ENCODE assay signal across 8 cellular contexts in the genomic region with DNA sequence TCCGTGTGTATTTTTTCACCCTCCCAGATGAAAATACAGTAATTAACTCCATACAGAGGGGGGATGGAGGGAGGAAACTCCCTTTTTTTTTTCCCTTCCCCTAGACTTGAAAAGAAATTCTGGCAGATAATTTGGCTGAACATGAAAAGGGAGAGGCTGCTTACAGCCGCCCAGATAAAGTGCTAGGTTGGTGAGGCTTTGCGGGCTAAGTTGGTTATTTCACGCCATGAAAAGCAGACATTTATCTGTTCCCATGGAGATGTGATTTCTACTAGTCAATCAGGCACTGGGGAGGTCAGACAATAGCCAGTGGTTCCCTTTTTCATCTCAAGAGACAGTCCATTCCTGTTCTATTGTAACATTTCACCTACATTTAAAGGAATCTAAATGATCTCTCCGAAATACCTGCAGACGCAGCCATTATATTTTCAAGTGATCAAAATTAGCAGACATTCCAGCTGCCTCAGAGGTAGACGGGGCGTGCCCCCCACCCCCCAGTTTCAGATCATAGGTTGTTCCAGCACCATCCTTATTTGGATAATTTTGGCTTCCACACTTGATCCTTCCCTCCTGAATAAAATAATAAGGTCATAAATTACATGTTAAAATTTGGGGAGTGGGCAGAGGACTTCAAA.
DNase-seq lines count a peak whose midpoint lies in the region; ATAC-seq and TF ChIP-seq lines count a peak whose summit lies in the region.

No MANE protein-coding gene starts in this region.

- H3K4me1 ChIP-seq in heart left ventricle (peaks cover 3 to 64% (median 40%) of the 10 kb centered on the region in 12 donors), liver (ENCODE audit: control insufficient read depth in 4 of 4, insufficient read depth in 4 of 4, low read length in 3 of 4) (peaks cover 2 to 35% (median 29%) of the 10 kb centered on the region in 4 donors)

- POLR2A ChIA-PET in activated B cell treated with CpG ODN at 0.5 μM for 24 hours (lab: Charles Lee): interaction anchor here (0.5 to 2.4 kb wide), 17 partner anchors 8 to 181 kb away, joined by 3 to 13 read pairs (median 6); partner anchors contain the start of gene ZNF217

- peak overlapping the region; percentile 72 to 97 for H3K9ac ChIP-seq in liver (ENCODE audit: low read depth in 1 of 2, low read length in 2 of 2)

- no peak for TF ChIP-seq POLR2A in heart left ventricle (IDR thresholded peaks at IDR 0.05)

- peak overlapping the region in 9 of 12 donors; percentile 12 to 82 (median 68) for H3K27ac ChIP-seq in heart left ventricle
- H3K27ac ChIP-seq in liver (ENCODE audit: low read depth in 1 of 2, low read length in 2 of 2): peak overlapping the region; percentile 88 to 96

- peaks cover 75% of the 10 kb centered on the region for H3K4me1 Mint-ChIP-seq in activated B cell treated with CpG ODN at 0.5 μM for 24 hours

- H3K9me3 ChIP-seq in heart left ventricle (no peaks in the 10 kb centered on the region), liver (ENCODE audit: control insufficient read depth in 4 of 4, low read length in 3 of 4) (no peaks in the 10 kb centered on the region)

- DNase-seq in heart left ventricle (no peak), cardiac septum (ENCODE audit: low spot score) (no peak), activated B cell treated with CpG ODN at 0.5 μM for 24 hours (no peak), GOT3 (lab: John Stamatoyannopoulos, UW) (no peak), ureter (ENCODE audit: low spot score) (no peak), NCI-H128 (lab: John Stamatoyannopoulos, UW; ENCODE audit: unreplicated experiment) (no peak)
- DNase-seq in stimulated activated CD4-positive, alpha-beta T cell treated with anti-CD3 and anti-CD28 coated beads, Interleukin-1b, Interleukin-23, amount 100 ng/mL, for 48 hours: no peak

- H3K27me3 Mint-ChIP-seq in activated B cell treated with CpG ODN at 0.5 μM for 24 hours: no peaks in the 10 kb centered on the region

- no peaks in the 10 kb centered on the region for H3K9me3 Mint-ChIP-seq in activated B cell treated with CpG ODN at 0.5 μM for 24 hours

- TF ChIP-seq CTCF in heart left ventricle (IDR thresholded peaks at IDR 0.05) (no peak), activated B cell treated with CpG ODN at 0.5 μM for 24 hours (IDR thresholded peaks at IDR 0.05) (no peak), liver (IDR thresholded peaks at IDR 0.05; ENCODE audit: low read depth, low read length, missing input control) (no peak)

- peak overlapping the region; percentile 74 for H3K4me3 Mint-ChIP-seq in activated B cell treated with CpG ODN at 0.5 μM for 24 hours

- H3K4me3 ChIP-seq in heart left ventricle (peak overlapping the region in 6 of 12 donors; percentile 2 to 29 (median 21)), liver (ENCODE audit: low read depth in 1 of 3, low read length in 3 of 3) (peak overlapping the region in 2 of 3 donors; percentile 18 to 36)

- no peaks in the 10 kb centered on the region for H3K36me3 Mint-ChIP-seq in activated B cell treated with CpG ODN at 0.5 μM for 24 hours (ENCODE audit: low read depth)

- H3K36me3 ChIP-seq in heart left ventricle (no peaks in the 10 kb centered on the region), liver (ENCODE audit: control insufficient read depth in 4 of 4, insufficient read depth in 3 of 4, low read depth in 1 of 4, low read length in 3 of 4) (no peaks in the 10 kb centered on the region)

- CTCF ChIA-PET in activated B cell treated with CpG ODN at 0.5 μM for 24 hours (lab: Charles Lee): interaction anchor here (1.0 to 1.9 kb wide), 7 partner anchors 11 to 202 kb away, joined by 3 to 11 read pairs (median 4); partner anchors contain the start of gene ZNF217

- TF ChIP-seq RAD21 in liver (IDR thresholded peaks at IDR 0.05): no peak

- H3K27me3 ChIP-seq in heart left ventricle (no peaks in the 10 kb centered on the region), liver (ENCODE audit: control insufficient read depth in 4 of 4, insufficient read depth in 4 of 4, low read length in 3 of 4) (no peaks in the 10 kb centered on the region)

- WGBS in heart left ventricle, 4 donors: 28 to 39% (median 35%) methylated on average over 8 of the region's 8 CpGs
- WGBS in liver: 21% methylated on average over 8 of the region's 8 CpGs

- intact Hi-C loops in heart left ventricle (cut with DNase I) (loop anchor here in 7 of 10 donors (5.0 to 10.0 kb wide), 8 partner anchors 113 to 207 kb away; partner anchors contain the start of gene ZNF217 (in 4 of the 7)), cardiac septum (cut with DNase I) (loop anchor here (5.0 kb wide), 1 partner anchor 155 kb away; no protein-coding TSS in a partner anchor), activated B cell treated with CpG ODN at 0.5 μM for 24 hours (cut with micrococcal nuclease) (loop anchor here (2.0 to 5.0 kb wide), 5 partner anchors 13 to 180 kb away; no protein-coding TSS in a partner anchor)

- ATAC-seq in heart left ventricle (peak in 1 of 4 donors; percentile 14), activated B cell treated with CpG ODN at 0.5 μM for 24 hours (ENCODE audit: low read depth) (no peak)

- H3K27ac Mint-ChIP-seq in activated B cell treated with CpG ODN at 0.5 μM for 24 hours: peak overlapping the region; percentile 97

TF ChIP-seq in liver, 16 proteins besides CTCF, POLR2A, EP300 and RAD21:
- TF ChIP-seq SP1 (IDR thresholded peaks at IDR 0.05): no peak
- TF ChIP-seq, protein P1, sequence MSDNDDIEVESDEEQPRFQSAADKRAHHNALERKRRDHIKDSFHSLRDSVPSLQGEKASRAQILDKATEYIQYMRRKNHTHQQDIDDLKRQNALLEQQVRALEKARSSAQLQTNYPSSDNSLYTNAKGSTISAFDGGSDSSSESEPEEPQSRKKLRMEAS (IDR thresholded peaks at IDR 0.05): no peak
- TF ChIP-seq YY1 (IDR thresholded peaks at IDR 0.05): no peak
- TF ChIP-seq HNF4A (conservative IDR thresholded peaks at IDR 0.05): no peak
- TF ChIP-seq NR2F2 (IDR thresholded peaks at IDR 0.05): no peak
- TF ChIP-seq HNF4G (IDR thresholded peaks at IDR 0.05): no peak
- TF ChIP-seq FOXA2 (IDR thresholded peaks at IDR 0.05): no peak
- no peak for TF ChIP-seq FOXA1 (IDR thresholded peaks at IDR 0.05)
